22 cellular contexts compared by ENCODE assay signal in genomic region chr6:140245641-140246040, GRCh38.
A peak's percentile ranks its signal among the peaks of the same experiment; 100 is the strongest.
DNase-seq lines count a peak whose midpoint lies in the region; FAIRE-seq and TF ChIP-seq lines count a peak whose summit lies in the region.
"Had no signal": no experiment of that assay in that cellular context is flagged by ENCODE, and none has a peak within 500 bp of the region (broad histone marks: within the 10 kb centered on the region; RNA-seq: fewer than 3 reads in every experiment).

No MANE protein-coding gene starts in this region.

- CTCF ChIA-PET in activated CD4-positive, alpha-beta memory T cell treated with anti-CD3 and anti-CD28 coated beads, Interleukin-2, amount 10 ng/mL, durations not matched to agents 7 days and 5 days (lab: Charles Lee): no interaction called here

- H3K36me3 ChIP-seq in GM23248 (ENCODE audit: low read depth) (no peaks in the 10 kb centered on the region), neural progenitor cell (no peaks in the 10 kb centered on the region)
- no peaks in the 10 kb centered on the region for H3K36me3 ChIP-seq in effector memory CD4-positive, alpha-beta T cell (ENCODE audit: control insufficient read depth, insufficient read depth, low read length)
- H3K36me3 ChIP-seq: BLaER1 had no signal

- no peak overlapping the region for H3K27ac Mint-ChIP-seq in neural progenitor cell
- no peak overlapping the region for H3K27ac Mint-ChIP-seq in T-helper 2 cell treated with Interferon-gamma antibody and Interleukin-4, amounts not matched to agents 5 μg/mL and 100 μg/mL, for 36 hours
- H3K27ac Mint-ChIP-seq in activated CD4-positive, alpha-beta memory T cell treated with anti-CD3 and anti-CD28 coated beads, Interleukin-2, amount 10 ng/mL, durations not matched to agents 7 days and 5 days: no peak overlapping the region
- H3K27ac Mint-ChIP-seq: B cell; CD4-positive, CD25-positive, alpha-beta regulatory T cell; CD8-positive, alpha-beta T cell; GM23338; H9 had no signal

- H3K9me3 ChIP-seq in GM23248 (ENCODE audit: low read depth): no peaks in the 10 kb centered on the region
- no peaks in the 10 kb centered on the region for H3K9me3 ChIP-seq in neural progenitor cell (ENCODE audit: low read depth)
- H3K9me3 ChIP-seq in effector memory CD4-positive, alpha-beta T cell (ENCODE audit: control insufficient read depth, low read length): no peaks in the 10 kb centered on the region
- H3K9me3 ChIP-seq: BLaER1, Caco-2 had no signal

- H3K9me3 Mint-ChIP-seq in neural progenitor cell: no peaks in the 10 kb centered on the region
- no peaks in the 10 kb centered on the region for H3K9me3 Mint-ChIP-seq in T-helper 2 cell treated with Interferon-gamma antibody and Interleukin-4, amounts not matched to agents 5 μg/mL and 100 μg/mL, for 36 hours
- H3K9me3 Mint-ChIP-seq in activated CD4-positive, alpha-beta memory T cell treated with anti-CD3 and anti-CD28 coated beads, Interleukin-2, amount 10 ng/mL, durations not matched to agents 7 days and 5 days: no peaks in the 10 kb centered on the region
- H3K9me3 Mint-ChIP-seq: CD8-positive, alpha-beta T cell had no signal

- H4K20me1 ChIP-seq in GM23248 (ENCODE audit: insufficient read depth): no peaks in the 10 kb centered on the region
- no peaks in the 10 kb centered on the region for H4K20me1 ChIP-seq in neural progenitor cell (ENCODE audit: low read depth)
- H4K20me1 ChIP-seq: BLaER1 had no signal

- no peak overlapping the region for H3K4me3 ChIP-seq in GM23248
- H3K4me3 ChIP-seq in neural progenitor cell: no peak overlapping the region
- H3K4me3 ChIP-seq in effector memory CD4-positive, alpha-beta T cell (ENCODE audit: insufficient read depth, low read depth, low read length, poor library complexity, severe bottlenecking): no peak overlapping the region
- H3K4me3 ChIP-seq: BLaER1, GM23338 had no signal

- POLR2A ChIA-PET in activated CD4-positive, alpha-beta memory T cell treated with anti-CD3 and anti-CD28 coated beads, Interleukin-2, amount 10 ng/mL, durations not matched to agents 7 days and 5 days (lab: Charles Lee): no interaction called here

- H3K4me1 ChIP-seq in GM23248 (ENCODE audit: insufficient read depth): no peaks in the 10 kb centered on the region
- peaks cover 7% of the 10 kb centered on the region for H3K4me1 ChIP-seq in neural progenitor cell
- no peaks in the 10 kb centered on the region for H3K4me1 ChIP-seq in effector memory CD4-positive, alpha-beta T cell (ENCODE audit: control insufficient read depth, insufficient read depth, low read length, poor library complexity, severe bottlenecking)
- H3K4me1 ChIP-seq: BLaER1, Caco-2 had no signal

- TF ChIP-seq CTCF in 22Rv1 (IDR thresholded peaks at IDR 0.05): no peak
- no peak for TF ChIP-seq CTCF in neural progenitor cell (IDR thresholded peaks at IDR 0.05)

- peak; percentile 55 for FAIRE-seq in islet of Langerhans (lab: Jason Lieb, UNC)
- FAIRE-seq: A204.1, GM12891, GM18507 had no signal

- H3K9me2 ChIP-seq in GM23248 (ENCODE audit: insufficient read depth): no peaks in the 10 kb centered on the region

- H3K27ac ChIP-seq in 22Rv1 (peak overlapping the region; percentile 63), GM23248 (no peak overlapping the region), neural progenitor cell (peak overlapping the region; percentile 72)
- H3K27ac ChIP-seq in effector memory CD4-positive, alpha-beta T cell (ENCODE audit: insufficient read depth, low read length, poor library complexity, severe bottlenecking): no peak overlapping the region
- H3K27ac ChIP-seq: BLaER1, C4-2B had no signal

- H3K79me2 ChIP-seq in GM23248 (ENCODE audit: insufficient read depth) (no peaks in the 10 kb centered on the region), neural progenitor cell (ENCODE audit: low read depth) (no peaks in the 10 kb centered on the region)

- peaks cover 1% of the 10 kb centered on the region for H3K36me3 Mint-ChIP-seq in neural progenitor cell
- no peaks in the 10 kb centered on the region for H3K36me3 Mint-ChIP-seq in T-helper 2 cell treated with Interferon-gamma antibody and Interleukin-4, amounts not matched to agents 5 μg/mL and 100 μg/mL, for 36 hours (ENCODE audit: low read depth)
- H3K36me3 Mint-ChIP-seq in activated CD4-positive, alpha-beta memory T cell treated with anti-CD3 and anti-CD28 coated beads, Interleukin-2, amount 10 ng/mL, durations not matched to agents 7 days and 5 days (ENCODE audit: low read depth): no peaks in the 10 kb centered on the region
- H3K36me3 Mint-ChIP-seq: CD4-positive, CD25-positive, alpha-beta regulatory T cell; CD8-positive, alpha-beta T cell had no signal

- H3K4me3 Mint-ChIP-seq in neural progenitor cell: no peak overlapping the region
- no peak overlapping the region for H3K4me3 Mint-ChIP-seq in T-helper 2 cell treated with Interferon-gamma antibody and Interleukin-4, amounts not matched to agents 5 μg/mL and 100 μg/mL, for 36 hours
- no peak overlapping the region for H3K4me3 Mint-ChIP-seq in activated CD4-positive, alpha-beta memory T cell treated with anti-CD3 and anti-CD28 coated beads, Interleukin-2, amount 10 ng/mL, durations not matched to agents 7 days and 5 days
- H3K4me3 Mint-ChIP-seq: B cell; CD4-positive, CD25-positive, alpha-beta regulatory T cell; CD8-positive, alpha-beta T cell; GM23338; H9 had no signal

- H3K9ac ChIP-seq in GM23248 (no peak overlapping the region), neural progenitor cell (no peak overlapping the region)
- H3K9ac ChIP-seq: BLaER1 had no signal

- peaks cover 4% of the 10 kb centered on the region for H3K27me3 Mint-ChIP-seq in neural progenitor cell (ENCODE audit: insufficient read depth, low read depth)
- no peaks in the 10 kb centered on the region for H3K27me3 Mint-ChIP-seq in T-helper 2 cell treated with Interferon-gamma antibody and Interleukin-4, amounts not matched to agents 5 μg/mL and 100 μg/mL, for 36 hours (ENCODE audit: low read depth)
- no peaks in the 10 kb centered on the region for H3K27me3 Mint-ChIP-seq in activated CD4-positive, alpha-beta memory T cell treated with anti-CD3 and anti-CD28 coated beads, Interleukin-2, amount 10 ng/mL, durations not matched to agents 7 days and 5 days
- H3K27me3 Mint-ChIP-seq: B cell; CD4-positive, CD25-positive, alpha-beta regulatory T cell had no signal

- H2AFZ ChIP-seq in GM23248 (0 out of 2 replicates have a peak overlapping the region, but pooled peaks have one; percentile 12), neural progenitor cell (replicated peaks) (no peak overlapping the region)

- H3F3A ChIP-seq in GM23248 (ENCODE audit: insufficient read depth) (no peaks in the 10 kb centered on the region), neural progenitor cell (ENCODE audit: low read depth) (peaks cover 7% of the 10 kb centered on the region)

- H3K4me2 ChIP-seq in GM23248 (ENCODE audit: unreplicated experiment) (no peak overlapping the region), neural progenitor cell (no peak overlapping the region)
- H3K4me2 ChIP-seq: BLaER1, GM23338 had no signal

- in situ Hi-C loops in GM23248 (cut with MboI): no loop called here

- DNase-seq in GM23248 (no peak), neural progenitor cell (ENCODE audit: low spot score) (no peak), iPS-NIHi11 (ENCODE audit: low spot score) (no peak)
- DNase-seq in T-helper 2 cell treated with Interferon-gamma antibody and Interleukin-4, amounts not matched to agents 5 μg/mL and 100 μg/mL, for 36 hours (ENCODE audit: low spot score): no peak
- no peak for DNase-seq in activated CD4-positive, alpha-beta memory T cell treated with anti-CD3 and anti-CD28 coated beads, Interleukin-2, amount 10 ng/mL, durations not matched to agents 7 days and 5 days
- DNase-seq in effector memory CD4-positive, alpha-beta T cell: no peak
- DNase-seq: Caco-2; CD4-positive, CD25-positive, alpha-beta regulatory T cell; CD8-positive, alpha-beta T cell; DMS153; DMS79 treated with DMSO at 0.1 percent for 48 hours; GF-D8; H9 had no signal

- 87 to 89% methylated on average over 5 of the region's 5 CpGs for WGBS in GM23248 (ENCODE audit: low coverage in 1 of 2, low lambda C conversion rate in 2 of 2, missing lambda C conversion rate in 2 of 2), 2 experiments

- H3K27me3 ChIP-seq in GM23248 (replicated peaks; ENCODE audit: insufficient read depth) (no peaks in the 10 kb centered on the region), neural progenitor cell (no peaks in the 10 kb centered on the region)
- H3K27me3 ChIP-seq in effector memory CD4-positive, alpha-beta T cell (replicated peaks; ENCODE audit: control insufficient read depth, insufficient read depth, low read length, poor library complexity, severe bottlenecking): no peaks in the 10 kb centered on the region
- H3K27me3 ChIP-seq: BLaER1 had no signal

- no peaks in the 10 kb centered on the region for H3K4me1 Mint-ChIP-seq in neural progenitor cell
- no peaks in the 10 kb centered on the region for H3K4me1 Mint-ChIP-seq in T-helper 2 cell treated with Interferon-gamma antibody and Interleukin-4, amounts not matched to agents 5 μg/mL and 100 μg/mL, for 36 hours (ENCODE audit: low read depth)
- no peaks in the 10 kb centered on the region for H3K4me1 Mint-ChIP-seq in activated CD4-positive, alpha-beta memory T cell treated with anti-CD3 and anti-CD28 coated beads, Interleukin-2, amount 10 ng/mL, durations not matched to agents 7 days and 5 days
- H3K4me1 Mint-ChIP-seq: B cell; CD4-positive, CD25-positive, alpha-beta regulatory T cell; GM23338; H9 had no signal

Comparison
In these comparisons a context has a peak if more than half of its experiments do, and no peak if none do; other contexts are left out.
1. H3K27ac ChIP-seq: peak in 22Rv1 (single experiment) and neural progenitor cell (single experiment); none in GM23248 (single experiment) and effector memory CD4-positive, alpha-beta T cell (single experiment).